1 cellular context compared by ENCODE assay signal in the genomic region with DNA sequence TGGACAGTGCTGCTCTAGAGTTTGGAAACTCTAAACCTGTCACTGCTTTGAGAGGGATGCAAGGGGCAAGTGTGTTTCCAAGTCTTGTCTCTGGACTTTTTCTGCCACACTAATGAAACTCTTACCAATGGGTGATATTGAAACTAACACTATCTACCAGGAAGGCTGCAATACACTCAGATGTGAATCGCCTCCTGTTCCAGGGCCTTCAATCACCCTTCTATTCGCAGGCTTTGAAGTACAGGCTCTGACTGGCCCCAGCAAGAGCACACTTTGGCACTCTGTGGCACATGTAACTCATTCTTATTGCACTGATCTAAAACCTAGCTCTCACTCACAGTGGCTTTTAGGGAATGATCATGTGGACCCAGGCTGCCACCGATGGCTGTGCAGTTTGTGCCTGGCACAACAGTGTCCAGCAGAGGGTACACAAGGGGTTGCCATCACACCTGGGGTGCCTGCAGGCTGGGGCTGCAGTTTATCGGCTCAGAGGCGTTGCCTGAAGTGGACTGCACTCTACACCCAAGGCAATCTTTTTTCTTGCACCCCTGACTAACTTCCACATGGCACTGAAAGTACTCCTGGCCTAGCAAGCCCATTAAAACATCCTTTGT.
TF ChIP-seq lines count a peak whose summit lies in the region.

No MANE protein-coding gene starts in this region.

TF ChIP-seq in HEK293, 187 proteins besides CTCF, POLR2A, EP300 and RAD21 (continued from another document):
- TF ChIP-seq PRDM10 (tag by site-specific recombination; IDR thresholded peaks at IDR 0.05) (no peak), YY1 (tag by site-specific recombination; IDR thresholded peaks at IDR 0.05) (no peak), ZNF76 (tag by site-specific recombination; IDR thresholded peaks at IDR 0.05; ENCODE audit: borderline replicate concordance, low read depth) (no peak), ZNF510 (tag by site-specific recombination; IDR thresholded peaks at IDR 0.05; ENCODE audit: insufficient replicate concordance) (no peak), ZNF24 (tag by site-specific recombination; IDR thresholded peaks at IDR 0.05) (no peak), ZNF558 (tag by site-specific recombination; IDR thresholded peaks at IDR 0.05) (no peak), ZNF449 (tag by site-specific recombination; IDR thresholded peaks at IDR 0.05) (no peak)
- TF ChIP-seq, protein P1, sequence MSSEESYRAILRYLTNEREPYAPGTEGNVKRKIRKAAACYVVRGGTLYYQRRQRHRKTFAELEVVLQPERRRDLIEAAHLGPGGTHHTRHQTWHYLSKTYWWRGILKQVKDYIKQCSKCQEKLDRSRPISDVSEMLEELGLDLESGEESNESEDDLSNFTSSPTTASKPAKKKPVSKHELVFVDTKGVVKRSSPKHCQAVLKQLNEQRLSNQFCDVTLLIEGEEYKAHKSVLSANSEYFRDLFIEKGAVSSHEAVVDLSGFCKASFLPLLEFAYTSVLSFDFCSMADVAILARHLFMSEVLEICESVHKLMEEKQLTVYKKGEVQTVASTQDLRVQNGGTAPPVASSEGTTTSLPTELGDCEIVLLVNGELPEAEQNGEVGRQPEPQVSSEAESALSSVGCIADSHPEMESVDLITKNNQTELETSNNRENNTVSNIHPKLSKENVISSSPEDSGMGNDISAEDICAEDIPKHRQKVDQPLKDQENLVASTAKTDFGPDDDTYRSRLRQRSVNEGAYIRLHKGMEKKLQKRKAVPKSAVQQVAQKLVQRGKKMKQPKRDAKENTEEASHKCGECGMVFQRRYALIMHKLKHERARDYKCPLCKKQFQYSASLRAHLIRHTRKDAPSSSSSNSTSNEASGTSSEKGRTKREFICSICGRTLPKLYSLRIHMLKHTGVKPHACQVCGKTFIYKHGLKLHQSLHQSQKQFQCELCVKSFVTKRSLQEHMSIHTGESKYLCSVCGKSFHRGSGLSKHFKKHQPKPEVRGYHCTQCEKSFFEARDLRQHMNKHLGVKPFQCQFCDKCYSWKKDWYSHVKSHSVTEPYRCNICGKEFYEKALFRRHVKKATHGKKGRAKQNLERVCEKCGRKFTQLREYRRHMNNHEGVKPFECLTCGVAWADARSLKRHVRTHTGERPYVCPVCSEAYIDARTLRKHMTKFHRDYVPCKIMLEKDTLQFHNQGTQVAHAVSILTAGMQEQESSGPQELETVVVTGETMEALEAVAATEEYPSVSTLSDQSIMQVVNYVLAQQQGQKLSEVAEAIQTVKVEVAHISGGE (tag by site-specific recombination; conservative IDR thresholded peaks at IDR 0.05; ENCODE audit: low read depth): no peak
- TF ChIP-seq, protein P2, sequence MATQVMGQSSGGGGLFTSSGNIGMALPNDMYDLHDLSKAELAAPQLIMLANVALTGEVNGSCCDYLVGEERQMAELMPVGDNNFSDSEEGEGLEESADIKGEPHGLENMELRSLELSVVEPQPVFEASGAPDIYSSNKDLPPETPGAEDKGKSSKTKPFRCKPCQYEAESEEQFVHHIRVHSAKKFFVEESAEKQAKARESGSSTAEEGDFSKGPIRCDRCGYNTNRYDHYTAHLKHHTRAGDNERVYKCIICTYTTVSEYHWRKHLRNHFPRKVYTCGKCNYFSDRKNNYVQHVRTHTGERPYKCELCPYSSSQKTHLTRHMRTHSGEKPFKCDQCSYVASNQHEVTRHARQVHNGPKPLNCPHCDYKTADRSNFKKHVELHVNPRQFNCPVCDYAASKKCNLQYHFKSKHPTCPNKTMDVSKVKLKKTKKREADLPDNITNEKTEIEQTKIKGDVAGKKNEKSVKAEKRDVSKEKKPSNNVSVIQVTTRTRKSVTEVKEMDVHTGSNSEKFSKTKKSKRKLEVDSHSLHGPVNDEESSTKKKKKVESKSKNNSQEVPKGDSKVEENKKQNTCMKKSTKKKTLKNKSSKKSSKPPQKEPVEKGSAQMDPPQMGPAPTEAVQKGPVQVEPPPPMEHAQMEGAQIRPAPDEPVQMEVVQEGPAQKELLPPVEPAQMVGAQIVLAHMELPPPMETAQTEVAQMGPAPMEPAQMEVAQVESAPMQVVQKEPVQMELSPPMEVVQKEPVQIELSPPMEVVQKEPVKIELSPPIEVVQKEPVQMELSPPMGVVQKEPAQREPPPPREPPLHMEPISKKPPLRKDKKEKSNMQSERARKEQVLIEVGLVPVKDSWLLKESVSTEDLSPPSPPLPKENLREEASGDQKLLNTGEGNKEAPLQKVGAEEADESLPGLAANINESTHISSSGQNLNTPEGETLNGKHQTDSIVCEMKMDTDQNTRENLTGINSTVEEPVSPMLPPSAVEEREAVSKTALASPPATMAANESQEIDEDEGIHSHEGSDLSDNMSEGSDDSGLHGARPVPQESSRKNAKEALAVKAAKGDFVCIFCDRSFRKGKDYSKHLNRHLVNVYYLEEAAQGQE (tag by site-specific recombination; IDR thresholded peaks at IDR 0.05): 0 out of 2 replicates have a peak, but pooled peaks have one; percentile 19
- TF ChIP-seq, protein P3, sequence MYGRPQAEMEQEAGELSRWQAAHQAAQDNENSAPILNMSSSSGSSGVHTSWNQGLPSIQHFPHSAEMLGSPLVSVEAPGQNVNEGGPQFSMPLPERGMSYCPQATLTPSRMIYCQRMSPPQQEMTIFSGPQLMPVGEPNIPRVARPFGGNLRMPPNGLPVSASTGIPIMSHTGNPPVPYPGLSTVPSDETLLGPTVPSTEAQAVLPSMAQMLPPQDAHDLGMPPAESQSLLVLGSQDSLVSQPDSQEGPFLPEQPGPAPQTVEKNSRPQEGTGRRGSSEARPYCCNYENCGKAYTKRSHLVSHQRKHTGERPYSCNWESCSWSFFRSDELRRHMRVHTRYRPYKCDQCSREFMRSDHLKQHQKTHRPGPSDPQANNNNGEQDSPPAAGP (tag by site-specific recombination; IDR thresholded peaks at IDR 0.05): no peak
TF ChIP-seq in HEK293: peak in this region for 2.
